21 cellular contexts compared by ENCODE assay signal in genomic region chr9:69029535-69029934, GRCh38. TPM values are rescaled to one million over a fixed set of nuclear protein-coding genes. Genes with fewer than 3 reads are reported as not detected.
DNase-seq lines count a peak whose midpoint lies in the region; ATAC-seq and TF ChIP-seq lines count a peak whose summit lies in the region.
"Had no signal": no experiment of that assay in that cellular context is flagged by ENCODE, and none has a peak within 500 bp of the region (broad histone marks: within the 10 kb centered on the region; RNA-seq: fewer than 3 reads in every experiment).

No MANE protein-coding gene starts in this region.

- in situ Hi-C loops in GM13976 (cut with MboI; ENCODE audit: low sequenced_read_pairs, unreplicated experiment) = loop anchor here (10.0 kb wide), 1 partner anchor 345 kb away; no protein-coding TSS in a partner anchor

- DNase-seq in T-helper 1 cell = no peak
- no peak for DNase-seq in activated naive CD8-positive, alpha-beta T cell treated with anti-CD3 and anti-CD28 coated beads, Interleukin-2, amount 10 ng/mL, durations not matched to agents 7 days and 5 days
- no peak for DNase-seq in activated naive CD8-positive, alpha-beta T cell treated with anti-CD3 and anti-CD28 coated beads, Interleukin-2, amount 50 U/mL, for 24 hours
- no peak for DNase-seq in GM13976 (ENCODE audit: low spot score)
- DNase-seq in retina = no peak
- DNase-seq: AML-193, Caco-2, H7, IMR-90, MM.1S, NCI-H1092, NCI-H1436 treated with DMSO at 0.1 percent for 48 hours, NCI-H2029 treated with DMSO at 0.1 percent for 48 hours, NCI-H2171, NCI-H526 had no signal

- peak overlapping the region; percentile 7 for H3K4me3 Mint-ChIP-seq in T-helper 1 cell treated with Interleukin-12 subunit alpha and Interleukin-12 subunit beta and Interleukin-4 antibody, amounts not matched to agents 30 μg/mL and 1 μg/mL, for 36 hours
- peak overlapping the region; percentile 43 for H3K4me3 Mint-ChIP-seq in activated naive CD8-positive, alpha-beta T cell treated with anti-CD3 and anti-CD28 coated beads, Interleukin-2, amount 10 ng/mL, durations not matched to agents 7 days and 5 days
- H3K4me3 Mint-ChIP-seq in activated naive CD8-positive, alpha-beta T cell treated with anti-CD3 and anti-CD28 coated beads, Interleukin-2, amount 50 U/mL, for 24 hours = no peak overlapping the region
- H3K4me3 Mint-ChIP-seq in activated T-helper 17 cell treated with anti-CD3 and anti-CD28 coated beads, Interleukin-2, amount 50 U/mL, for 72 hours = no peak overlapping the region

- POLR2A ChIA-PET in activated naive CD8-positive, alpha-beta T cell treated with anti-CD3 and anti-CD28 coated beads, Interleukin-2, amount 10 ng/mL, durations not matched to agents 7 days and 5 days (lab: Charles Lee) = no interaction called here

- no peak overlapping the region for H3K27ac Mint-ChIP-seq in T-helper 1 cell treated with Interleukin-12 subunit alpha and Interleukin-12 subunit beta and Interleukin-4 antibody, amounts not matched to agents 30 μg/mL and 1 μg/mL, for 36 hours
- H3K27ac Mint-ChIP-seq in activated naive CD8-positive, alpha-beta T cell treated with anti-CD3 and anti-CD28 coated beads, Interleukin-2, amount 10 ng/mL, durations not matched to agents 7 days and 5 days = no peak overlapping the region
- H3K27ac Mint-ChIP-seq in activated naive CD8-positive, alpha-beta T cell treated with anti-CD3 and anti-CD28 coated beads, Interleukin-2, amount 50 U/mL, for 24 hours = no peak overlapping the region
- peak overlapping the region; percentile 20 for H3K27ac Mint-ChIP-seq in activated T-helper 17 cell treated with anti-CD3 and anti-CD28 coated beads, Interleukin-2, amount 50 U/mL, for 72 hours
- H3K27ac Mint-ChIP-seq: CD14-positive monocyte had no signal

- TF ChIP-seq CTCF in GM13976 (IDR thresholded peaks at IDR 0.05; ENCODE audit: borderline replicate concordance, control extremely low read depth, extremely low read depth, insufficient read depth, missing control alignments) = no peak

- H3K36me3 Mint-ChIP-seq in T-helper 1 cell treated with Interleukin-12 subunit alpha and Interleukin-12 subunit beta and Interleukin-4 antibody, amounts not matched to agents 30 μg/mL and 1 μg/mL, for 36 hours (ENCODE audit: low read depth) = peaks cover 5% of the 10 kb centered on the region
- peaks cover 12% of the 10 kb centered on the region for H3K36me3 Mint-ChIP-seq in activated naive CD8-positive, alpha-beta T cell treated with anti-CD3 and anti-CD28 coated beads, Interleukin-2, amount 10 ng/mL, durations not matched to agents 7 days and 5 days
- H3K36me3 Mint-ChIP-seq in activated naive CD8-positive, alpha-beta T cell treated with anti-CD3 and anti-CD28 coated beads, Interleukin-2, amount 50 U/mL, for 24 hours (ENCODE audit: low read depth) = no peaks in the 10 kb centered on the region
- H3K36me3 Mint-ChIP-seq in activated T-helper 17 cell treated with anti-CD3 and anti-CD28 coated beads, Interleukin-2, amount 50 U/mL, for 72 hours (ENCODE audit: low read depth) = no peaks in the 10 kb centered on the region
- H3K36me3 Mint-ChIP-seq: CD14-positive monocyte had no signal

- H3K27me3 Mint-ChIP-seq in T-helper 1 cell treated with Interleukin-12 subunit alpha and Interleukin-12 subunit beta and Interleukin-4 antibody, amounts not matched to agents 30 μg/mL and 1 μg/mL, for 36 hours (ENCODE audit: low read depth) = no peaks in the 10 kb centered on the region
- peaks cover 5% of the 10 kb centered on the region for H3K27me3 Mint-ChIP-seq in activated naive CD8-positive, alpha-beta T cell treated with anti-CD3 and anti-CD28 coated beads, Interleukin-2, amount 10 ng/mL, durations not matched to agents 7 days and 5 days
- H3K27me3 Mint-ChIP-seq in activated naive CD8-positive, alpha-beta T cell treated with anti-CD3 and anti-CD28 coated beads, Interleukin-2, amount 50 U/mL, for 24 hours = no peaks in the 10 kb centered on the region
- H3K27me3 Mint-ChIP-seq in activated T-helper 17 cell treated with anti-CD3 and anti-CD28 coated beads, Interleukin-2, amount 50 U/mL, for 72 hours = no peaks in the 10 kb centered on the region

- H3K9me3 Mint-ChIP-seq in T-helper 1 cell treated with Interleukin-12 subunit alpha and Interleukin-12 subunit beta and Interleukin-4 antibody, amounts not matched to agents 30 μg/mL and 1 μg/mL, for 36 hours = peaks cover 7% of the 10 kb centered on the region
- H3K9me3 Mint-ChIP-seq in activated naive CD8-positive, alpha-beta T cell treated with anti-CD3 and anti-CD28 coated beads, Interleukin-2, amount 10 ng/mL, durations not matched to agents 7 days and 5 days = peaks cover 7% of the 10 kb centered on the region
- peaks cover 5% of the 10 kb centered on the region for H3K9me3 Mint-ChIP-seq in activated naive CD8-positive, alpha-beta T cell treated with anti-CD3 and anti-CD28 coated beads, Interleukin-2, amount 50 U/mL, for 24 hours
- peaks cover 4% of the 10 kb centered on the region for H3K9me3 Mint-ChIP-seq in activated T-helper 17 cell treated with anti-CD3 and anti-CD28 coated beads, Interleukin-2, amount 50 U/mL, for 72 hours

- no peak for ATAC-seq in activated naive CD8-positive, alpha-beta T cell treated with anti-CD3 and anti-CD28 coated beads, Interleukin-2, amount 10 ng/mL, durations not matched to agents 7 days and 5 days (ENCODE audit: low read depth)
- ATAC-seq in activated naive CD8-positive, alpha-beta T cell treated with anti-CD3 and anti-CD28 coated beads, Interleukin-2, amount 50 U/mL, for 24 hours = no peak
- no peak for ATAC-seq in activated T-helper 17 cell treated with anti-CD3 and anti-CD28 coated beads, Interleukin-2, amount 50 U/mL, for 72 hours (replicated peaks)
- no peak for ATAC-seq in HG03469 (IDR thresholded peaks at IDR 0.05; ENCODE audit: unreplicated experiment)
- ATAC-seq: Panc1 had no signal

- peaks cover 32% of the 10 kb centered on the region for H3K4me1 Mint-ChIP-seq in T-helper 1 cell treated with Interleukin-12 subunit alpha and Interleukin-12 subunit beta and Interleukin-4 antibody, amounts not matched to agents 30 μg/mL and 1 μg/mL, for 36 hours (ENCODE audit: low read depth)
- peaks cover 33% of the 10 kb centered on the region for H3K4me1 Mint-ChIP-seq in activated naive CD8-positive, alpha-beta T cell treated with anti-CD3 and anti-CD28 coated beads, Interleukin-2, amount 10 ng/mL, durations not matched to agents 7 days and 5 days
- H3K4me1 Mint-ChIP-seq in activated naive CD8-positive, alpha-beta T cell treated with anti-CD3 and anti-CD28 coated beads, Interleukin-2, amount 50 U/mL, for 24 hours = peaks cover 39% of the 10 kb centered on the region
- H3K4me1 Mint-ChIP-seq in activated T-helper 17 cell treated with anti-CD3 and anti-CD28 coated beads, Interleukin-2, amount 50 U/mL, for 72 hours = peaks cover 9% of the 10 kb centered on the region

RNA-seq across cellular contexts. Expression of gene FXN, which starts 6.0 kb away (rescaled TPM):
- 10 to 100 TPM; 11.4 to 12.2 TPM for total RNA-seq in activated naive CD8-positive, alpha-beta T cell treated with anti-CD3 and anti-CD28 coated beads, Interleukin-2, amount 10 ng/mL, durations not matched to agents 7 days and 5 days
- 10 to 100 TPM; 10.2 to 28.0 TPM for total RNA-seq in activated T-helper 17 cell treated with anti-CD3 and anti-CD28 coated beads, Interleukin-2, amount 50 U/mL, for 72 hours

RNA-seq across cellular contexts. Expression of gene PRKACG, which starts 15.6 kb away (rescaled TPM):
- not detected for total RNA-seq in activated naive CD8-positive, alpha-beta T cell treated with anti-CD3 and anti-CD28 coated beads, Interleukin-2, amount 10 ng/mL, durations not matched to agents 7 days and 5 days
- total RNA-seq in activated T-helper 17 cell treated with anti-CD3 and anti-CD28 coated beads, Interleukin-2, amount 50 U/mL, for 72 hours = not detected
- total RNA-seq: Caco-2, H7, HT1080, IMR-90 had no signal

Comparison
In these comparisons a context has a peak if more than half of its experiments do, and no peak if none do; other contexts are left out.
1. H3K4me3 Mint-ChIP-seq: peak in T-helper 1 cell treated with Interleukin-12 subunit alpha and Interleukin-12 subunit beta and Interleukin-4 antibody, amounts not matched to agents 30 μg/mL and 1 μg/mL, for 36 hours (single experiment) and activated naive CD8-positive, alpha-beta T cell treated with anti-CD3 and anti-CD28 coated beads, Interleukin-2, amount 10 ng/mL, durations not matched to agents 7 days and 5 days (single experiment); none in activated naive CD8-positive, alpha-beta T cell treated with anti-CD3 and anti-CD28 coated beads, Interleukin-2, amount 50 U/mL, for 24 hours (single experiment) and activated T-helper 17 cell treated with anti-CD3 and anti-CD28 coated beads, Interleukin-2, amount 50 U/mL, for 72 hours (single experiment).